8 cellular contexts compared by ENCODE assay signal in genomic region chr2:73779472-73780241, GRCh38. TPM values are rescaled to one million over a fixed set of nuclear protein-coding genes. Genes with fewer than 3 reads are reported as not detected.
DNase-seq lines count a peak whose midpoint lies in the region; ATAC-seq, FAIRE-seq and TF ChIP-seq lines count a peak whose summit lies in the region.

Gene DUSP11, minus strand, starts transcription at chr2:73780103. Its CDS starts 129 bp downstream, at chr2:73779974.

- H3K4me3 ChIP-seq in AG10803 (ENCODE audit: low read length) (peak within 1 kb of the TSS; percentile 99), kidney (ENCODE audit: low read length in 2 of 2) (peak within 1 kb of the TSS; percentile 96 to 100)

- intact Hi-C loops in kidney (cut with DNase I) = no loop called here

- no peaks in the 10 kb centered on the region for H3K9me3 ChIP-seq in kidney (ENCODE audit: control insufficient read depth in 1 of 2, low read length in 2 of 2)

- peak within 1 kb of the TSS; percentile 96 to 99 for H3K9ac ChIP-seq in kidney (ENCODE audit: low read length in 2 of 2)

- no peak for FAIRE-seq in kidney (lab: Jason Lieb, UNC)

- DNase-seq in AG10803 (ENCODE audit: low read depth) (peak; percentile 91), NCI-H446 (lab: John Stamatoyannopoulos, UW) (peak; percentile 96), cerebellar nuclear complex (lab: John Stamatoyannopoulos, UW) (peak; percentile 7 to 90), kidney (peak; percentile 96)
- peak; percentile 91 to 95 for DNase-seq in stimulated activated CD4-positive, alpha-beta T cell treated with anti-CD3 and anti-CD28 coated beads, Interleukin-15, amount 100 ng/mL, for 48 hours (ENCODE audit: low read depth in 2 of 2)

- TF ChIP-seq CTCF in AG10803 (conservative IDR thresholded peaks at IDR 0.05; ENCODE audit: low read length) = peak; percentile 96
- TF ChIP-seq CTCF in kidney (IDR thresholded peaks at IDR 0.05; ENCODE audit: borderline replicate concordance, extremely low read depth, insufficient read depth) = peak; percentile 96

- H3K27ac ChIP-seq in kidney (ENCODE audit: low read depth in 2 of 2, low read length in 2 of 2) = peak within 1 kb of the TSS; percentile 87

- H3K36me3 ChIP-seq in kidney (ENCODE audit: control insufficient read depth in 1 of 2, insufficient read depth in 2 of 2, low read length in 2 of 2) = peaks cover 4% of the 10 kb centered on the region in 2 donors

- ATAC-seq in GM19023 (IDR thresholded peaks at IDR 0.05; ENCODE audit: unreplicated experiment) (peak; percentile 100), HG03342 (IDR thresholded peaks at IDR 0.05; ENCODE audit: unreplicated experiment) (peak; percentile 99)
- peak; percentile 99 for ATAC-seq in activated CD4-positive, CD25-positive, alpha-beta regulatory T cell treated with anti-CD3 and anti-CD28 coated beads, Interleukin-2, amount 50 U/mL, for 24 hours

- H3K4me1 ChIP-seq in kidney (ENCODE audit: control insufficient read depth in 1 of 2, insufficient read depth in 1 of 2, low read depth in 1 of 2, low read length in 2 of 2) = peaks cover 4 to 7% of the 10 kb centered on the region in 2 donors

RNA-seq across cellular contexts. Expression of gene DUSP11, which starts in this region (rescaled TPM):
- 25.5 TPM for total RNA-seq in kidney
- 19.3 TPM for polyA plus RNA-seq in kidney (ENCODE audit: insufficient read depth, low read depth, low replicate concordance)

Comparison
In these comparisons a context has a peak if more than half of its experiments do, and no peak if none do; other contexts are left out.
1. Peak in every context shown above with its lines: DNase-seq, ATAC-seq, H3K4me3 ChIP-seq and H3K27ac ChIP-seq.